ENCODE assay signal across 8 cellular contexts in the genomic region with DNA sequence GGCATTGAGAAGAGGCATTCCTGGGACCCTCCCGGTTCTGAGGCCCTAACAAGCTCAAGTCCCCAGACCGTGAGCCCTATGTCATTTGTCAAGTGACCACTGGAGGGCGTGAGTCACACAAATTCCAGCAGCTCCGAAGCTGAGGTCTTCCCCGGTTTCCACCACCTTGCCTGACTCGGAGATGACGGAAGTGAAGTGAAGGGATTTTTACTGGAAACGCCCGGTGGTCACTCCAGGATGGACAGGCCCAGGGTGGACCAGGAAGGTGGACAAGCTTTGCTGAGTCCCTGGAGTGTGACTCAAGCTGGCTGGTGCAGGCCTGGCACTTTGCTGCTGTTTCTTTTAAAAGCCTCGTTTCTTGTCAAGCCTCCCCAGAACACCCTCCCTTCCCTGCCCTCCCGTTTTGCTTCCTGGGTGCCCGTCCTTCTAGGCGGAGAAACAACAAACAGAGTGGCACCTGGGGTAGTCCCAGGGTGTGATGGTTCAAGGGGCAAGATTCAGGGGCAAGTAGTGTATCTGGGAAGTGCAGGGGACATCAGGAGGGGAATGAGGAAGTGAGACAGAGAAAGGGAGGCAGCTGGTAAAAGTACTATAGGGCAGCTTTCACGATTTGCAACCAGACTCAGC. TPM values are rescaled to one million over a fixed set of nuclear protein-coding genes. Genes with fewer than 3 reads are reported as not detected.
DNase-seq lines count a peak whose midpoint lies in the region; ATAC-seq, FAIRE-seq and TF ChIP-seq lines count a peak whose summit lies in the region.

No MANE protein-coding gene starts in this region.

- no peaks in the 10 kb centered on the region for H4K20me1 ChIP-seq in HCT116 (ENCODE audit: insufficient read depth)

- H3K4me3 ChIP-seq in HCT116 (replicated peaks in 1 of 2; ENCODE audit: low read depth in 1 of 2, low read length in 2 of 2), result peak overlapping the region; percentile 19 to 43
- H3K4me3 ChIP-seq in right atrium auricular region, result peak overlapping the region; percentile 15 to 39

- no TSS peak for BruUV-seq in HCT116 (replicated peaks; lab: Mats Ljungman, UMichigan)

- TF ChIP-seq CTCF in HCT116 (IDR thresholded peaks at IDR 0.05 in 2 of 3, conservative IDR thresholded peaks at IDR 0.05 in 1 of 3; ENCODE audit: borderline replicate concordance in 1 of 3, insufficient read depth in 1 of 3, low read depth in 2 of 3, low read length in 2 of 3) (peak; percentile 62 to 87 (median 85); a peak in 5 of 6 replicates), right atrium auricular region (IDR thresholded peaks at IDR 0.05) (peak; percentile 63 to 90)

- no peak for TF ChIP-seq POLR2A in HCT116 (IDR thresholded peaks at IDR 0.05; ENCODE audit: borderline replicate concordance, extremely low read depth, insufficient read depth, insufficient read length)

- H3K4me2 ChIP-seq in HCT116 (ENCODE audit: low read length), result peak overlapping the region; percentile 69

- CTCF ChIA-PET in HCT116 (lab: Charles Lee), result interaction anchor here (0.7 to 3.4 kb wide), 25 partner anchors 8 to 611 kb away, joined by 3 to 92 read pairs (median 4); no protein-coding TSS in a partner anchor

- FAIRE-seq in urothelium cell line (lab: Jason Lieb, UNC), result peak; percentile 48

- POLR2A ChIA-PET in HCT116 (lab: Charles Lee), result interaction anchor here (1.4 to 1.9 kb wide), 2 partner anchors 10 to 74 kb away, joined by 4 to 5 read pairs; no protein-coding TSS in a partner anchor

- H3K27me3 ChIP-seq in HCT116 (ENCODE audit: insufficient read depth, low read length) (no peaks in the 10 kb centered on the region), right atrium auricular region (no peaks in the 10 kb centered on the region)

- H3K27ac ChIP-seq in HCT116 (ENCODE audit: low read depth, low read length) (no peak overlapping the region), right atrium auricular region (peak overlapping the region in 1 of 2 donors; percentile 32)

- H3K36me3 ChIP-seq in HCT116 (ENCODE audit: control insufficient read depth in 1 of 2, insufficient read depth in 2 of 2, low read length in 2 of 2), result no peaks in the 10 kb centered on the region
- no peaks in the 10 kb centered on the region for H3K36me3 ChIP-seq in right atrium auricular region

- H3K9ac ChIP-seq in HCT116 (ENCODE audit: low read length), result peak overlapping the region; percentile 33

- ATAC-seq in HCT116, result peak; percentile 98

- H3K9me3 ChIP-seq in HCT116 (ENCODE audit: control insufficient read depth in 1 of 2, insufficient read depth in 1 of 2, low read depth in 1 of 2, low read length in 2 of 2), result no peaks in the 10 kb centered on the region
- peaks cover 0 to 3% of the 10 kb centered on the region in 2 donors for H3K9me3 ChIP-seq in right atrium auricular region

- RAD21 ChIA-PET in HCT116 (lab: Charles Lee; ENCODE audit: low non-redundant PET in 1 of 2, low total read pairs in 2 of 2, uncharacterized antibody in 2 of 2, unreplicated experiment in 2 of 2), result interaction anchor here (0.6 to 2.1 kb wide), 8 partner anchors 38 to 506 kb away, joined by 3 to 25 read pairs (median 6); a partner anchor contains a TSS

- intact Hi-C loops in HCT116 (cut with micrococcal nuclease), result loop anchor here (1.0 to 2.0 kb wide), 2 partner anchors 75 to 446 kb away; no protein-coding TSS in a partner anchor

- peak overlapping the region; percentile 81 for H2AFZ ChIP-seq in HCT116 (ENCODE audit: low read depth, low read length, poor library complexity, severe bottlenecking)

- TF ChIP-seq RAD21 in HCT116 (IDR thresholded peaks at IDR 0.05; ENCODE audit: low read depth), result peak; percentile 82

- no peaks in the 10 kb centered on the region for H3K79me2 ChIP-seq in HCT116 (ENCODE audit: insufficient read depth, low read length)

- H3K4me1 ChIP-seq in HCT116 (ENCODE audit: control insufficient read depth in 1 of 2, insufficient read depth in 2 of 2, low read length in 2 of 2) (peaks cover 6 to 8% of the 10 kb centered on the region in 2 experiments), right atrium auricular region (peaks cover 0 to 11% of the 10 kb centered on the region in 2 donors)

- DNase-seq in Daoy (ENCODE audit: low read depth), result peak; percentile 87
- peak; percentile 83 for DNase-seq in HCT116 (ENCODE audit: low read depth, low spot score)
- DNase-seq in NCI-H128 (lab: John Stamatoyannopoulos, UW; ENCODE audit: unreplicated experiment), result peak; percentile 56
- DNase-seq in T follicular helper cell (ENCODE audit: low read depth), result peak; percentile 73
- peak; percentile 80 for DNase-seq in amniotic epithelial cell (ENCODE audit: low read depth)
- DNase-seq in right atrium auricular region (ENCODE audit: low spot score), result peak; percentile 92
- DNase-seq in putamen (ENCODE audit: low spot score), result peak; percentile 80
- DNase-seq in urothelium cell line (ENCODE audit: low spot score), result peak; percentile 89

- H3K9me2 ChIP-seq in HCT116 (ENCODE audit: insufficient read depth), result no peaks in the 10 kb centered on the region

TF ChIP-seq in HCT116, 20 proteins besides CTCF, POLR2A, EP300 and RAD21:
- TF ChIP-seq CEBPB (IDR thresholded peaks at IDR 0.05; ENCODE audit: low read depth) (no peak), EZH2phosphoT487 (IDR thresholded peaks at IDR 0.05; ENCODE audit: borderline replicate concordance) (no peak), ELF1 (IDR thresholded peaks at IDR 0.05; ENCODE audit: borderline replicate concordance, low read depth) (no peak), SIN3A (IDR thresholded peaks at IDR 0.05; ENCODE audit: low read depth) (no peak), EZH2 (IDR thresholded peaks at IDR 0.05) (no peak), POLR2AphosphoS5 (IDR thresholded peaks at IDR 0.05; ENCODE audit: low read depth, low read length) (peak; percentile 35; the same call in 1 of the 2 replicates)
- TF ChIP-seq, protein P1, sequence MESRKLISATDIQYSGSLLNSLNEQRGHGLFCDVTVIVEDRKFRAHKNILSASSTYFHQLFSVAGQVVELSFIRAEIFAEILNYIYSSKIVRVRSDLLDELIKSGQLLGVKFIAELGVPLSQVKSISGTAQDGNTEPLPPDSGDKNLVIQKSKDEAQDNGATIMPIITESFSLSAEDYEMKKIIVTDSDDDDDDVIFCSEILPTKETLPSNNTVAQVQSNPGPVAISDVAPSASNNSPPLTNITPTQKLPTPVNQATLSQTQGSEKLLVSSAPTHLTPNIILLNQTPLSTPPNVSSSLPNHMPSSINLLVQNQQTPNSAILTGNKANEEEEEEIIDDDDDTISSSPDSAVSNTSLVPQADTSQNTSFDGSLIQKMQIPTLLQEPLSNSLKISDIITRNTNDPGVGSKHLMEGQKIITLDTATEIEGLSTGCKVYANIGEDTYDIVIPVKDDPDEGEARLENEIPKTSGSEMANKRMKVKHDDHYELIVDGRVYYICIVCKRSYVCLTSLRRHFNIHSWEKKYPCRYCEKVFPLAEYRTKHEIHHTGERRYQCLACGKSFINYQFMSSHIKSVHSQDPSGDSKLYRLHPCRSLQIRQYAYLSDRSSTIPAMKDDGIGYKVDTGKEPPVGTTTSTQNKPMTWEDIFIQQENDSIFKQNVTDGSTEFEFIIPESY (IDR thresholded peaks at IDR 0.05; ENCODE audit: extremely low read depth, insufficient replicate concordance, low read length), result no peak
- TF ChIP-seq, protein P2, sequence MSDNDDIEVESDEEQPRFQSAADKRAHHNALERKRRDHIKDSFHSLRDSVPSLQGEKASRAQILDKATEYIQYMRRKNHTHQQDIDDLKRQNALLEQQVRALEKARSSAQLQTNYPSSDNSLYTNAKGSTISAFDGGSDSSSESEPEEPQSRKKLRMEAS (IDR thresholded peaks at IDR 0.05), result no peak

RNA-seq across cellular contexts. Expression of a gene that starts 5.3 kb away (rescaled TPM):
- 0.54 and 0.74 TPM in 2 replicates for total RNA-seq in Daoy (2014; rRNA removed; shearing (Covaris generic))
- total RNA-seq in HCT116 (2021; ENCODE audit: unreplicated experiment) (0.07 TPM), right atrium auricular region (under 1 TPM; 0.11 to 0.20 TPM)
- polyA plus RNA-seq in HCT116 (2012), result 0.13 and 0.16 TPM in 2 replicates
